Comparison of ENCODE assay signal across 19 cellular contexts in the genomic region with DNA sequence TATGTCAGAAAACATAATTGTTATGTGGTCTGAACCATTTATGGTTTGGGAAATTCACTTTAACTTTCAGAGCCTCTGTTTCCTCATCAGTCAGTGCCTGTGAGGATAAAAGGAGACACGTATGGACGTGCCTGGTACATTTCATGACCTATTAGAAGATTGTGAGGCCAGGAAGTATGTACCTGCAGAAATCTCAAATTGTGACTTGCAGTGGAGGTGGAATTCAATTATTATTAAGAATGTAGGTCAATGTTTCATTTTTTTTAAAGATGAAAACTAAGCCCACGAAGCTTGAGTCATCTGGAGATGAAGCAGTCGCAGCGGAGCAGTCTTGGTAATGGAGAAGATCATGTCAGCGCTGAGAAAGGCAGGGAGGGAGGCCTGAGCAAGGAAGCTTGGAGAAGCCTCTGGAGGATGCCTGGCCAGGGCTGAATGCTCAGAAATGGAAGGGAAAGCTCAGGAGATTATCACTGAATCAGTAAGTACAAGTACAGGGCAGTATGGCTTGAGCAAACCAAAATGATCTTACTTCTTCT. TPM values are rescaled to one million over a fixed set of nuclear protein-coding genes. Genes with fewer than 3 reads are reported as not detected.
DNase-seq lines count a peak whose midpoint lies in the region; ATAC-seq and TF ChIP-seq lines count a peak whose summit lies in the region.
"Had no signal": no experiment of that assay in that cellular context is flagged by ENCODE, and none has a peak within 500 bp of the region (broad histone marks: within the 10 kb centered on the region; RNA-seq: fewer than 3 reads in every experiment).

No MANE protein-coding gene starts in this region.

- H3K27ac Mint-ChIP-seq in CD14-positive monocyte, result peak overlapping the region in 4 of 7 donors; percentile 21 to 49 (median 36)
- H3K27ac Mint-ChIP-seq in activated T-helper 17 cell treated with anti-CD3 and anti-CD28 coated beads, Interleukin-2, amount 50 U/mL, for 72 hours, result no peak overlapping the region
- H3K27ac Mint-ChIP-seq: B cell; CD4-positive, alpha-beta memory T cell had no signal

- TF ChIP-seq CTCF in CD14-positive monocyte (IDR thresholded peaks at IDR 0.05) (no peak), epithelial cell of esophagus (IDR thresholded peaks at IDR 0.05; ENCODE audit: insufficient read depth, low read depth, low read length, missing control alignments) (no peak), ovary (IDR thresholded peaks at IDR 0.05) (no peak)

- intact Hi-C loops in CD14-positive monocyte (cut with micrococcal nuclease) (no loop called here), ovary (cut with DNase I) (no loop called here)

- peaks cover 63% of the 10 kb centered on the region for H3K4me1 Mint-ChIP-seq in CD14-positive monocyte
- H3K4me1 Mint-ChIP-seq in activated T-helper 17 cell treated with anti-CD3 and anti-CD28 coated beads, Interleukin-2, amount 50 U/mL, for 72 hours, result peaks cover 19% of the 10 kb centered on the region

- no peaks in the 10 kb centered on the region for H3K36me3 Mint-ChIP-seq in CD14-positive monocyte
- no peaks in the 10 kb centered on the region for H3K36me3 Mint-ChIP-seq in activated T-helper 17 cell treated with anti-CD3 and anti-CD28 coated beads, Interleukin-2, amount 50 U/mL, for 72 hours (ENCODE audit: low read depth)

- H3K9me3 Mint-ChIP-seq in CD14-positive monocyte, result peaks cover 0 to 4% (median 0%) of the 10 kb centered on the region in 7 donors
- H3K9me3 Mint-ChIP-seq in activated T-helper 17 cell treated with anti-CD3 and anti-CD28 coated beads, Interleukin-2, amount 50 U/mL, for 72 hours, result no peaks in the 10 kb centered on the region
- H3K9me3 Mint-ChIP-seq: CD4-positive, alpha-beta memory T cell had no signal

- H3K27ac ChIP-seq in mesenchymal stem cell (ENCODE audit: low read length, poor library complexity, severe bottlenecking), result no peak overlapping the region
- H3K27ac ChIP-seq in ovary, result no peak overlapping the region

- no peak overlapping the region for H3K4ac ChIP-seq in mesenchymal stem cell (ENCODE audit: low read depth in 1 of 2, low read length in 2 of 2)

- H3K4me2 ChIP-seq in mesenchymal stem cell (ENCODE audit: low read length, poor library complexity, severe bottlenecking), result no peak overlapping the region

- H3K14ac ChIP-seq in mesenchymal stem cell (ENCODE audit: low read length in 2 of 2), result no peak overlapping the region

- H4K8ac ChIP-seq in mesenchymal stem cell (ENCODE audit: low read length), result no peak overlapping the region

- no peak for ATAC-seq in activated T-helper 17 cell treated with anti-CD3 and anti-CD28 coated beads, Interleukin-2, amount 50 U/mL, for 72 hours (replicated peaks)
- ATAC-seq in HG02588 (IDR thresholded peaks at IDR 0.05; ENCODE audit: unreplicated experiment), result no peak
- ATAC-seq: HCT116 had no signal

- no peak overlapping the region for H2BK120ac ChIP-seq in mesenchymal stem cell (ENCODE audit: low read depth, low read length)

- no peak overlapping the region for H2BK15ac ChIP-seq in mesenchymal stem cell (ENCODE audit: low read depth, poor library complexity, severe bottlenecking)

- peaks cover 9% of the 10 kb centered on the region for H3K79me1 ChIP-seq in mesenchymal stem cell (replicated peaks; ENCODE audit: low read length, poor library complexity, severe bottlenecking)

- no peak overlapping the region for H4K91ac ChIP-seq in mesenchymal stem cell (ENCODE audit: low read length)

- H3K4me3 ChIP-seq in epithelial cell of esophagus (ENCODE audit: low read length) (no peak overlapping the region), mesenchymal stem cell (ENCODE audit: insufficient read depth in 1 of 2, low read depth in 1 of 2, low read length in 2 of 2) (no peak overlapping the region), ovary (no peak overlapping the region)

- H3K36me3 ChIP-seq in mesenchymal stem cell (ENCODE audit: control insufficient read depth in 1 of 2, insufficient read depth in 2 of 2, low read depth in 1 of 2, low read length in 2 of 2), result no peaks in the 10 kb centered on the region
- H3K36me3 ChIP-seq in ovary, result no peaks in the 10 kb centered on the region

- no peak overlapping the region for H3K18ac ChIP-seq in mesenchymal stem cell (ENCODE audit: low read depth in 1 of 2, low read length in 2 of 2)

- 95% methylated on average over 6 of the region's 6 CpGs for WGBS in mesenchymal stem cell
- 93 to 96% (median 94%) methylated on average over 6 of the region's 6 CpGs for WGBS in ovary, 3 donors

- H2AFZ ChIP-seq in mesenchymal stem cell (ENCODE audit: low read depth, low read length), result no peak overlapping the region

- no peak for TF ChIP-seq POLR2A in ovary (IDR thresholded peaks at IDR 0.05)

- peak overlapping the region; percentile 44 for H2AK5ac ChIP-seq in mesenchymal stem cell (ENCODE audit: low read length, severe bottlenecking)

- no peak overlapping the region for H3K23ac ChIP-seq in mesenchymal stem cell (ENCODE audit: low read length in 2 of 2)

- DNase-seq in CD14-positive monocyte (ENCODE audit: low spot score) (no peak), epithelial cell of esophagus (ENCODE audit: low read depth) (peak; percentile 80), mesenchymal stem cell (no peak), NCI-H446 treated with DMSO at 0.1 percent for 48 hours (lab: John Stamatoyannopoulos, UW) (no peak), ovary (no peak), cerebellar cortex (ENCODE audit: low spot score) (no peak)
- DNase-seq: Calu3; CD4-positive, alpha-beta memory T cell; GF-D8; GOT3; NCI-H1694 treated with DMSO at 0.1 percent for 48 hours; NCI-H2227 treated with DMSO at 0.1 percent for 48 hours; NCI-H524; NCI-H82; SHP77 treated with DMSO at 0.1 percent for 48 hours had no signal

- no peaks in the 10 kb centered on the region for H3K27me3 ChIP-seq in mesenchymal stem cell (ENCODE audit: control insufficient read depth in 1 of 2, insufficient read depth in 1 of 2, low read length in 2 of 2)
- no peaks in the 10 kb centered on the region for H3K27me3 ChIP-seq in ovary

- H3K4me3 Mint-ChIP-seq in CD14-positive monocyte, result no peak overlapping the region
- H3K4me3 Mint-ChIP-seq in activated T-helper 17 cell treated with anti-CD3 and anti-CD28 coated beads, Interleukin-2, amount 50 U/mL, for 72 hours, result peak overlapping the region; percentile 29
- H3K4me3 Mint-ChIP-seq: B cell; CD4-positive, alpha-beta memory T cell had no signal

- no peak for TF ChIP-seq EP300 in ovary (IDR thresholded peaks at IDR 0.05)

- H2BK12ac ChIP-seq in mesenchymal stem cell (ENCODE audit: low read length in 2 of 2), result no peak overlapping the region

- no peak overlapping the region for H2BK5ac ChIP-seq in mesenchymal stem cell (ENCODE audit: low read depth, low read length, poor library complexity, severe bottlenecking)

- no peak overlapping the region for H3K9ac ChIP-seq in mesenchymal stem cell (ENCODE audit: low read length)

- H3K4me1 ChIP-seq in mesenchymal stem cell (ENCODE audit: control insufficient read depth, insufficient read depth, low read depth, low read length), result peaks cover 5% of the 10 kb centered on the region
- H3K4me1 ChIP-seq in ovary (ENCODE audit: insufficient read depth), result peaks cover 3% of the 10 kb centered on the region

- no peaks in the 10 kb centered on the region for H3K27me3 Mint-ChIP-seq in CD14-positive monocyte (ENCODE audit: low read depth in 3 of 3)
- no peaks in the 10 kb centered on the region for H3K27me3 Mint-ChIP-seq in activated T-helper 17 cell treated with anti-CD3 and anti-CD28 coated beads, Interleukin-2, amount 50 U/mL, for 72 hours
- H3K27me3 Mint-ChIP-seq: CD4-positive, alpha-beta memory T cell had no signal

- H3K9me3 ChIP-seq in mesenchymal stem cell (ENCODE audit: control insufficient read depth, low read length) (no peaks in the 10 kb centered on the region), ovary (no peaks in the 10 kb centered on the region)

RNA-seq across cellular contexts. Expression of a gene that starts 3.9 kb away (rescaled TPM):
- polyA plus RNA-seq in CD14-positive monocyte (10 to 100 TPM; 28.4 to 36.5 TPM), ovary (10 to 100 TPM; 23.1 to 29.0 TPM)
- total RNA-seq in activated T-helper 17 cell treated with anti-CD3 and anti-CD28 coated beads, Interleukin-2, amount 50 U/mL, for 72 hours, result 10 to 100 TPM; 26.0 to 28.9 TPM
- polyA plus RNA-seq in mesenchymal stem cell (2013, experiment 1 of 2), result 32.5 TPM
- polyA plus RNA-seq in mesenchymal stem cell (2013, experiment 2 of 2), result 32.4 TPM
- total RNA-seq in ovary, result 10 to 100 TPM; 27.9 to 61.6 (median 43.1) TPM
